ENCODE assay signal across 8 cellular contexts in genomic region chr12:49094104-49094948, GRCh38. TPM values are rescaled to one million over a fixed set of nuclear protein-coding genes. Genes with fewer than 3 reads are reported as not detected.
A peak's percentile ranks its signal among the peaks of the same experiment; 100 is the strongest.
DNase-seq lines count a peak whose midpoint lies in the region; ATAC-seq and TF ChIP-seq lines count a peak whose summit lies in the region.

DHH (minus strand) TSS chr12:49094801; CDS start chr12:49094512, 289 bp downstream.

- H3K4me3 Mint-ChIP-seq in activated naive CD8-positive, alpha-beta T cell treated with anti-CD3 and anti-CD28 coated beads, Interleukin-2, amount 10 ng/mL, durations not matched to agents 7 days and 5 days = peak within 1 kb of the TSS; percentile 52

- dilution Hi-C loops in IMR-90 (cut with HindIII; ENCODE audit: low sequenced_read_pairs, unreplicated experiment) = no loop called here

- DNase-seq in IMR-90 = no peak
- peak; percentile 38 for DNase-seq in activated naive CD8-positive, alpha-beta T cell treated with anti-CD3 and anti-CD28 coated beads, Interleukin-2, amount 10 ng/mL, durations not matched to agents 7 days and 5 days
- DNase-seq in left lobe of liver (ENCODE audit: low spot score) = no peak
- peak; percentile 74 for DNase-seq in upper lobe of right lung
- DNase-seq in germinal center (ENCODE audit: low spot score) = no peak
- no peak for DNase-seq in putamen (ENCODE audit: low spot score)

- in situ Hi-C loops in IMR-90 (cut with MboI; ENCODE audit: low sequenced_read_pairs) = no loop called here

- peak within 1 kb of the TSS; percentile 7 for H3K4me2 ChIP-seq in IMR-90 (ENCODE audit: low read depth, low read length)

- WGBS in IMR-90 (ENCODE audit: extremely low coverage in 2 of 2, insufficient read length in 1 of 2), 2 experiments = 11% methylated on average over 19 of the region's 49 CpGs; no CpG with 5 or more reads in 1 of the 2 experiments

- no peak within 1 kb of the TSS for H3K14ac ChIP-seq in IMR-90 (replicated peaks; ENCODE audit: low read depth, low read length)

- no peak within 1 kb of the TSS for H3K4ac ChIP-seq in IMR-90 (ENCODE audit: low read depth, low read length)

- H3K27me3 ChIP-seq in IMR-90 (ENCODE audit: control insufficient read depth, insufficient read depth, low read length) (peaks cover 24% of the 10 kb centered on the region; the same call in 1 of the 2 replicates), upper lobe of right lung (peaks cover 49% of the 10 kb centered on the region)

- H3K27me3 Mint-ChIP-seq in activated naive CD8-positive, alpha-beta T cell treated with anti-CD3 and anti-CD28 coated beads, Interleukin-2, amount 10 ng/mL, durations not matched to agents 7 days and 5 days = peaks cover 51% of the 10 kb centered on the region

- H3K36me3 Mint-ChIP-seq in activated naive CD8-positive, alpha-beta T cell treated with anti-CD3 and anti-CD28 coated beads, Interleukin-2, amount 10 ng/mL, durations not matched to agents 7 days and 5 days = peaks cover 10% of the 10 kb centered on the region

- no peak within 1 kb of the TSS for H2BK20ac ChIP-seq in IMR-90 (ENCODE audit: low read depth, low read length)

- H3K27ac ChIP-seq in 22Rv1 (no peak within 1 kb of the TSS; the same call in 1 of the 2 replicates), IMR-90 (ENCODE audit: insufficient read depth, low read length) (no peak within 1 kb of the TSS), upper lobe of right lung (no peak within 1 kb of the TSS)

- TF ChIP-seq CTCF in 22Rv1 (IDR thresholded peaks at IDR 0.05) (peak; percentile 30; the same call in 1 of the 2 replicates), IMR-90 (conservative IDR thresholded peaks at IDR 0.05; ENCODE audit: low read depth, low read length) (no peak), upper lobe of right lung (IDR thresholded peaks at IDR 0.05) (no peak)

- no peaks in the 10 kb centered on the region for H3K79me1 ChIP-seq in IMR-90 (ENCODE audit: low read depth in 1 of 2, low read length in 2 of 2)

- H4K91ac ChIP-seq in IMR-90 (ENCODE audit: insufficient read depth, low read depth, low read length) = no peak within 1 kb of the TSS

- H2AK9ac ChIP-seq in IMR-90 (replicated peaks; ENCODE audit: low read depth, low read length, poor library complexity) = no peak within 1 kb of the TSS

- no peak within 1 kb of the TSS; the same call in none of the 2 replicates for H3K23ac ChIP-seq in IMR-90 (ENCODE audit: low read depth, low read length)

- no peak within 1 kb of the TSS for H3K18ac ChIP-seq in IMR-90 (ENCODE audit: low read depth, low read length)

- H2BK15ac ChIP-seq in IMR-90 (ENCODE audit: low read depth, low read length) = no peak within 1 kb of the TSS

- H4K20me1 ChIP-seq in IMR-90 (ENCODE audit: insufficient read depth, low read length) = peaks cover 6% of the 10 kb centered on the region; the same call in 1 of the 2 replicates

- H3K27ac Mint-ChIP-seq in activated naive CD8-positive, alpha-beta T cell treated with anti-CD3 and anti-CD28 coated beads, Interleukin-2, amount 10 ng/mL, durations not matched to agents 7 days and 5 days = no peak within 1 kb of the TSS

- H3K9me1 ChIP-seq in IMR-90 (ENCODE audit: insufficient read depth, low read length) = no peaks in the 10 kb centered on the region

- no peak within 1 kb of the TSS for H4K5ac ChIP-seq in IMR-90 (ENCODE audit: low read depth, low read length)

- H3K56ac ChIP-seq in IMR-90 (ENCODE audit: extremely low read depth, insufficient read depth, low read length) = no peak within 1 kb of the TSS

- no peaks in the 10 kb centered on the region for H3K9me3 ChIP-seq in IMR-90 (ENCODE audit: control insufficient read depth, insufficient read depth, low read length)
- no peaks in the 10 kb centered on the region for H3K9me3 ChIP-seq in upper lobe of right lung

- H3K4me1 ChIP-seq in IMR-90 (ENCODE audit: control insufficient read depth, insufficient read depth, low read length) = peaks cover 7% of the 10 kb centered on the region; the same call in 1 of the 2 replicates
- peaks cover 46% of the 10 kb centered on the region for H3K4me1 ChIP-seq in upper lobe of right lung

- peaks cover 17% of the 10 kb centered on the region for H3K36me3 ChIP-seq in IMR-90 (ENCODE audit: control insufficient read depth, insufficient read depth, low read length)
- H3K36me3 ChIP-seq in upper lobe of right lung = peaks cover 27% of the 10 kb centered on the region

- peaks cover 30% of the 10 kb centered on the region for H3K4me1 Mint-ChIP-seq in activated naive CD8-positive, alpha-beta T cell treated with anti-CD3 and anti-CD28 coated beads, Interleukin-2, amount 10 ng/mL, durations not matched to agents 7 days and 5 days

- H2BK5ac ChIP-seq in IMR-90 (ENCODE audit: low read depth, low read length, poor library complexity, severe bottlenecking) = no peak within 1 kb of the TSS

- no peak for TF ChIP-seq POLR2A in IMR-90 (IDR thresholded peaks at IDR 0.05; ENCODE audit: low read depth, low read length)

- CTCF ChIA-PET in IMR-90 (lab: Yijun Ruan, JAX) = interaction anchor here (1.0 kb wide), 1 partner anchor 15 kb away, joined by 3 read pairs; no protein-coding TSS in a partner anchor

- POLR2A ChIA-PET in IMR-90 (lab: Charles Lee; ENCODE audit: unreplicated experiment) = no interaction called here
- POLR2A ChIA-PET in activated naive CD8-positive, alpha-beta T cell treated with anti-CD3 and anti-CD28 coated beads, Interleukin-2, amount 10 ng/mL, durations not matched to agents 7 days and 5 days (lab: Charles Lee) = interaction anchor here (0.6 to 1.9 kb wide), 11 partner anchors 11 to 97 kb away, joined by 3 to 14 read pairs (median 4); partner anchors contain the start of genes RHEBL1, TUBA1A and TUBA1B

- no peak for TF ChIP-seq RAD21 in IMR-90 (IDR thresholded peaks at IDR 0.05; ENCODE audit: low read length)

- H2AFZ ChIP-seq in IMR-90 (replicated peaks; ENCODE audit: low read length, poor library complexity) = peak within 1 kb of the TSS; percentile 34

- no peak within 1 kb of the TSS for H4K8ac ChIP-seq in IMR-90 (ENCODE audit: low read depth in 2 of 2, low read length in 2 of 2)

- no peaks in the 10 kb centered on the region for H3K9me3 Mint-ChIP-seq in activated naive CD8-positive, alpha-beta T cell treated with anti-CD3 and anti-CD28 coated beads, Interleukin-2, amount 10 ng/mL, durations not matched to agents 7 days and 5 days

- no peak within 1 kb of the TSS for H2BK120ac ChIP-seq in IMR-90 (ENCODE audit: low read depth, low read length)

- H3K9ac ChIP-seq in IMR-90 (ENCODE audit: low read depth, low read length) = no peak within 1 kb of the TSS

- intact Hi-C loops in IMR-90 (cut with micrococcal nuclease) = no loop called here
- intact Hi-C loops in upper lobe of right lung (cut with DNase I) = no loop called here

- no peak within 1 kb of the TSS; the same call in 1 of the 2 replicates for H2AK5ac ChIP-seq in IMR-90 (ENCODE audit: low read depth, low read length)

- ATAC-seq in IMR-90 (ENCODE audit: low read depth) = peak; percentile 19
- ATAC-seq in activated naive CD8-positive, alpha-beta T cell treated with anti-CD3 and anti-CD28 coated beads, Interleukin-2, amount 10 ng/mL, durations not matched to agents 7 days and 5 days (ENCODE audit: low read depth) = no peak
- ATAC-seq in left lobe of liver = peak; percentile 23
- ATAC-seq in upper lobe of right lung = peak; percentile 36
- ATAC-seq in GM18868 (IDR thresholded peaks at IDR 0.05; ENCODE audit: unreplicated experiment) = no peak

- H3K4me3 ChIP-seq in IMR-90 (ENCODE audit: insufficient read depth, low read depth, low read length) (no peak within 1 kb of the TSS), upper lobe of right lung (peak within 1 kb of the TSS; percentile 22)

- no TSS peak for BruUV-seq in IMR-90 (replicated peaks; lab: Mats Ljungman, UMichigan)

TF ChIP-seq in IMR-90, 13 proteins besides CTCF, POLR2A, EP300 and RAD21:
- no peak for TF ChIP-seq MXI1 (IDR thresholded peaks at IDR 0.05; ENCODE audit: borderline replicate concordance, low read depth, low read length)
- TF ChIP-seq NFE2L2 (IDR thresholded peaks at IDR 0.05; ENCODE audit: low read depth, low read length) = no peak
- TF ChIP-seq MAZ (IDR thresholded peaks at IDR 0.05; ENCODE audit: borderline replicate concordance, low read depth, low read length) = no peak
- no peak for TF ChIP-seq RCOR1 (IDR thresholded peaks at IDR 0.05; ENCODE audit: insufficient replicate concordance, low read length)
- TF ChIP-seq MAFK (IDR thresholded peaks at IDR 0.05; ENCODE audit: low read depth, low read length) = no peak
- TF ChIP-seq ELK1 (IDR thresholded peaks at IDR 0.05; ENCODE audit: borderline replicate concordance, low read depth, low read length) = no peak
- TF ChIP-seq FOS (IDR thresholded peaks at IDR 0.05; ENCODE audit: low read depth, low read length) = no peak
- TF ChIP-seq RFX5 (IDR thresholded peaks at IDR 0.05; ENCODE audit: low read depth, low read length) = no peak
- TF ChIP-seq CHD1 (IDR thresholded peaks at IDR 0.05; ENCODE audit: low read depth, low read length) = no peak
- TF ChIP-seq USF2 (IDR thresholded peaks at IDR 0.05; ENCODE audit: low read depth, low read length) = no peak
- TF ChIP-seq SMC3 (IDR thresholded peaks at IDR 0.05; ENCODE audit: low read depth, low read length) = no peak
- TF ChIP-seq CEBPB (IDR thresholded peaks at IDR 0.05; ENCODE audit: low read depth, low read length) = no peak
- no peak for TF ChIP-seq BHLHE40 (IDR thresholded peaks at IDR 0.05; ENCODE audit: low read depth, low read length)

RNA-seq across cellular contexts. Expression of gene DHH, which starts in this region (rescaled TPM):
- total RNA-seq in IMR-90 (2012; rRNA removed) = under 0.01 TPM in 2 replicates
- polyA plus RNA-seq in IMR-90 (2012; rRNA removed) = 0.01 and 0.07 TPM in 2 replicates
- polyA plus RNA-seq in IMR-90 (2012; cell fraction: cytosol; rRNA removed) = 0.01 and 0.05 TPM in 2 replicates
- polyA plus RNA-seq in IMR-90 (2012; cell fraction: nucleus; rRNA removed; ENCODE audit: low replicate concordance) = 0.08 and 0.25 TPM in 2 replicates
- under 1 TPM; 0.11 to 0.25 TPM for total RNA-seq in activated naive CD8-positive, alpha-beta T cell treated with anti-CD3 and anti-CD28 coated beads, Interleukin-2, amount 10 ng/mL, durations not matched to agents 7 days and 5 days
- not detected for total RNA-seq in left lobe of liver
- 2.1 TPM for total RNA-seq in upper lobe of right lung

Comparison
In these comparisons a context has a peak if more than half of its experiments do, and no peak if none do; other contexts are left out.
1. Peak in ATAC-seq and H3K4me2 ChIP-seq in IMR-90; RNA of the gene not detected or under 1 TPM.
2. Peak in DNase-seq in activated naive CD8-positive, alpha-beta T cell treated with anti-CD3 and anti-CD28 coated beads, Interleukin-2, amount 10 ng/mL, durations not matched to agents 7 days and 5 days; RNA of the gene not detected or under 1 TPM.
3. Peak in ATAC-seq in left lobe of liver; RNA of the gene not detected or under 1 TPM.